In genomic region chr13:45472171-45472705, GRCh38 we compare ENCODE assay signal across 32 cellular contexts. TPM values are rescaled to one million over a fixed set of nuclear protein-coding genes. Genes with fewer than 3 reads are reported as not detected.
DNase-seq lines count a peak whose midpoint lies in the region; ATAC-seq, FAIRE-seq and TF ChIP-seq lines count a peak whose summit lies in the region.
"Had no signal": no experiment of that assay in that cellular context is flagged by ENCODE, and none has a peak within 500 bp of the region (broad histone marks: within the 10 kb centered on the region; RNA-seq: fewer than 3 reads in every experiment).

No MANE protein-coding gene starts in this region.

- no peak for FAIRE-seq in bronchial epithelial cell (lab: Jason Lieb, UNC)
- FAIRE-seq: G401.6, pancreas, small intestine had no signal

- H4K91ac ChIP-seq in IMR-90 (ENCODE audit: insufficient read depth, low read depth, low read length): no peak overlapping the region

- no peak for DNase-seq in activated CD4-positive, alpha-beta T cell treated with anti-CD3 and anti-CD28 coated beads, Interleukin-2, amount 10 ng/mL, durations not matched to agents 7 days and 5 days
- DNase-seq in activated CD4-positive, alpha-beta T cell treated with anti-CD3 and anti-CD28 coated beads for 1 hour: no peak
- DNase-seq in IMR-90 (peak; percentile 20), bronchial epithelial cell (ENCODE audit: low read depth) (peak; percentile 19), iris pigment epithelial cell (ENCODE audit: low read depth) (peak; percentile 63), HEK293T (ENCODE audit: extremely low spot score) (no peak), AG20443 (ENCODE audit: low spot score) (no peak)
- DNase-seq: 8988T; activated CD4-positive, alpha-beta T cell treated with anti-CD3 and anti-CD28 coated beads for 4 hours; activated gamma-delta T cell treated with Interleukin-2 at 50 U/mL for 16 hours; adrenal gland; GM23248; immature natural killer cell; left colon; mucosa of descending colon; NCI-H1092 treated with DMSO at 0.1 percent for 48 hours; NCI-H1930; NCI-H526; nephron progenitor cell; NK-92 treated with Interleukin-12 subunit alpha and Interleukin-12 subunit beta, amount 100 ng/mL, for 24 hours; pancreas; PC-9; Right ventricle myocardium superior; small intestine; stimulated activated naive CD4-positive, alpha-beta T cell treated with Interleukin-2 at 50 U/mL for 16 hours; T-helper 2 cell; uterus had no signal

- H3K14ac ChIP-seq in IMR-90 (replicated peaks; ENCODE audit: low read depth, low read length): no peak overlapping the region

- H3K4me2 ChIP-seq in IMR-90 (ENCODE audit: low read depth, low read length): no peak overlapping the region
- H3K4me2 ChIP-seq: PC-9 had no signal

- no peaks in the 10 kb centered on the region for H3K27me3 ChIP-seq in IMR-90 (ENCODE audit: control insufficient read depth, insufficient read depth, low read length)
- no peaks in the 10 kb centered on the region for H3K27me3 ChIP-seq in bronchial epithelial cell (ENCODE audit: control insufficient read depth, insufficient read depth, low read length)
- H3K27me3 ChIP-seq: adrenal gland, pancreas, uterus had no signal

- ATAC-seq in IMR-90 (ENCODE audit: low read depth): no peak
- ATAC-seq in activated T-helper 17 cell treated with anti-CD3 and anti-CD28 coated beads, Interleukin-2, amount 50 U/mL, for 72 hours (replicated peaks): no peak
- ATAC-seq: left colon, mucosa of descending colon, pancreas had no signal

- no peak overlapping the region for H3K4ac ChIP-seq in IMR-90 (ENCODE audit: low read depth, low read length)

- peaks cover 7% of the 10 kb centered on the region for H3K9me1 ChIP-seq in IMR-90 (ENCODE audit: insufficient read depth, low read length)

- peaks cover 17 to 66% of the 10 kb centered on the region in 2 experiments for H3K79me1 ChIP-seq in IMR-90 (ENCODE audit: low read depth in 1 of 2, low read length in 2 of 2)

- peaks cover 25% of the 10 kb centered on the region for H3K36me3 Mint-ChIP-seq in activated CD4-positive, alpha-beta T cell treated with anti-CD3 and anti-CD28 coated beads, Interleukin-2, amount 10 ng/mL, durations not matched to agents 7 days and 5 days (ENCODE audit: low read depth)
- H3K36me3 Mint-ChIP-seq in activated T-helper 17 cell treated with anti-CD3 and anti-CD28 coated beads, Interleukin-2, amount 50 U/mL, for 72 hours (ENCODE audit: low read depth): peaks cover 39% of the 10 kb centered on the region

- H3K9me3 Mint-ChIP-seq in activated CD4-positive, alpha-beta T cell treated with anti-CD3 and anti-CD28 coated beads, Interleukin-2, amount 10 ng/mL, durations not matched to agents 7 days and 5 days: no peaks in the 10 kb centered on the region
- H3K9me3 Mint-ChIP-seq in activated T-helper 17 cell treated with anti-CD3 and anti-CD28 coated beads, Interleukin-2, amount 50 U/mL, for 72 hours: no peaks in the 10 kb centered on the region
- H3K9me3 Mint-ChIP-seq: immature natural killer cell had no signal

- intact Hi-C loops in IMR-90 (cut with micrococcal nuclease): no loop called here

- H3K4me3 Mint-ChIP-seq in activated CD4-positive, alpha-beta T cell treated with anti-CD3 and anti-CD28 coated beads, Interleukin-2, amount 10 ng/mL, durations not matched to agents 7 days and 5 days: no peak overlapping the region
- no peak overlapping the region for H3K4me3 Mint-ChIP-seq in activated T-helper 17 cell treated with anti-CD3 and anti-CD28 coated beads, Interleukin-2, amount 50 U/mL, for 72 hours
- H3K4me3 Mint-ChIP-seq: CD14-positive monocyte, nephron progenitor cell had no signal

- no peak overlapping the region for H2BK5ac ChIP-seq in IMR-90 (ENCODE audit: low read depth, low read length, poor library complexity, severe bottlenecking)

- H2BK20ac ChIP-seq in IMR-90 (ENCODE audit: low read depth, low read length): no peak overlapping the region

- peaks cover 2% of the 10 kb centered on the region; the same call in 1 of the 2 replicates for H3K4me1 ChIP-seq in IMR-90 (ENCODE audit: control insufficient read depth, insufficient read depth, low read length)

- H3K27me3 Mint-ChIP-seq in activated CD4-positive, alpha-beta T cell treated with anti-CD3 and anti-CD28 coated beads, Interleukin-2, amount 10 ng/mL, durations not matched to agents 7 days and 5 days: no peaks in the 10 kb centered on the region
- no peaks in the 10 kb centered on the region for H3K27me3 Mint-ChIP-seq in activated T-helper 17 cell treated with anti-CD3 and anti-CD28 coated beads, Interleukin-2, amount 50 U/mL, for 72 hours
- H3K27me3 Mint-ChIP-seq: brain had no signal

- dilution Hi-C loops in IMR-90 (cut with HindIII; ENCODE audit: low sequenced_read_pairs, unreplicated experiment): no loop called here

- no peak overlapping the region for H3K56ac ChIP-seq in IMR-90 (ENCODE audit: extremely low read depth, insufficient read depth, low read length)

- H3K4me3 ChIP-seq in IMR-90 (ENCODE audit: insufficient read depth, low read depth, low read length) (no peak overlapping the region), bronchial epithelial cell (ENCODE audit: low read depth, low read length) (no peak overlapping the region)
- H3K4me3 ChIP-seq: adrenal gland, GM23248, mucosa of descending colon, pancreas, PC-9, thoracic aorta, uterus had no signal

- TF ChIP-seq CTCF in IMR-90 (conservative IDR thresholded peaks at IDR 0.05; ENCODE audit: low read depth, low read length) (no peak), bronchial epithelial cell (IDR thresholded peaks at IDR 0.05; ENCODE audit: insufficient read depth, low read length, severe bottlenecking) (no peak)

- peak overlapping the region; percentile 44 for H3K27ac Mint-ChIP-seq in activated CD4-positive, alpha-beta T cell treated with anti-CD3 and anti-CD28 coated beads, Interleukin-2, amount 10 ng/mL, durations not matched to agents 7 days and 5 days
- H3K27ac Mint-ChIP-seq in activated T-helper 17 cell treated with anti-CD3 and anti-CD28 coated beads, Interleukin-2, amount 50 U/mL, for 72 hours: no peak overlapping the region

- no peak overlapping the region for H2BK15ac ChIP-seq in IMR-90 (ENCODE audit: low read depth, low read length)

- no peak overlapping the region for H3K18ac ChIP-seq in IMR-90 (ENCODE audit: low read depth, low read length)

- no TSS peak for BruUV-seq in IMR-90 (replicated peaks; lab: Mats Ljungman, UMichigan)

- peaks cover 47% of the 10 kb centered on the region for H3K4me1 Mint-ChIP-seq in activated CD4-positive, alpha-beta T cell treated with anti-CD3 and anti-CD28 coated beads, Interleukin-2, amount 10 ng/mL, durations not matched to agents 7 days and 5 days
- H3K4me1 Mint-ChIP-seq in activated T-helper 17 cell treated with anti-CD3 and anti-CD28 coated beads, Interleukin-2, amount 50 U/mL, for 72 hours: peaks cover 37% of the 10 kb centered on the region

- no peak for TF ChIP-seq RAD21 in IMR-90 (IDR thresholded peaks at IDR 0.05; ENCODE audit: low read length)

- POLR2A ChIA-PET in activated CD4-positive, alpha-beta T cell treated with anti-CD3 and anti-CD28 coated beads, Interleukin-2, amount 10 ng/mL, durations not matched to agents 7 days and 5 days (lab: Charles Lee): no interaction called here
- POLR2A ChIA-PET in IMR-90 (lab: Charles Lee; ENCODE audit: unreplicated experiment): no interaction called here
- POLR2A ChIA-PET in HEK293T (lab: Yijun Ruan, JAX): no interaction called here

- H3K27ac ChIP-seq in IMR-90 (ENCODE audit: insufficient read depth, low read length): no peak overlapping the region
- H3K27ac ChIP-seq: adrenal gland, GM23248, pancreas, PC-9, thoracic aorta, uterus had no signal

- H2AK5ac ChIP-seq in IMR-90 (ENCODE audit: low read depth, low read length): no peak overlapping the region

- in situ Hi-C loops in IMR-90 (cut with MboI; ENCODE audit: low sequenced_read_pairs): loop anchor here (10.0 kb wide), 1 partner anchor 63 kb away; no protein-coding TSS in a partner anchor

- no peak overlapping the region for H4K8ac ChIP-seq in IMR-90 (ENCODE audit: low read depth in 2 of 2, low read length in 2 of 2)

- peaks cover 6% of the 10 kb centered on the region for H3K36me3 ChIP-seq in IMR-90 (ENCODE audit: control insufficient read depth, insufficient read depth, low read length)
- H3K36me3 ChIP-seq in bronchial epithelial cell (ENCODE audit: control insufficient read depth, insufficient read depth, low read length): no peaks in the 10 kb centered on the region
- H3K36me3 ChIP-seq: thoracic aorta, uterus had no signal

- H3K23ac ChIP-seq in IMR-90 (ENCODE audit: low read depth, low read length): no peak overlapping the region

- CTCF ChIA-PET in activated CD4-positive, alpha-beta T cell treated with anti-CD3 and anti-CD28 coated beads, Interleukin-2, amount 10 ng/mL, durations not matched to agents 7 days and 5 days (lab: Charles Lee): interaction anchor here (1.4 kb wide), 1 partner anchor 9 kb away, joined by 3 read pairs; no protein-coding TSS in a partner anchor
- CTCF ChIA-PET in IMR-90 (lab: Yijun Ruan, JAX): no interaction called here
- CTCF ChIA-PET in HEK293T (lab: Yijun Ruan, JAX): no interaction called here

- no peak overlapping the region for H2BK120ac ChIP-seq in IMR-90 (ENCODE audit: low read depth, low read length)

- no peak overlapping the region for H2AK9ac ChIP-seq in IMR-90 (replicated peaks; ENCODE audit: low read depth, low read length, poor library complexity)

- H4K5ac ChIP-seq in IMR-90 (ENCODE audit: low read depth, low read length): no peak overlapping the region

- peaks cover 72% of the 10 kb centered on the region for H4K20me1 ChIP-seq in IMR-90 (ENCODE audit: insufficient read depth, low read length)

- H3K9me3 ChIP-seq in IMR-90 (ENCODE audit: control insufficient read depth, insufficient read depth, low read length): no peaks in the 10 kb centered on the region
- H3K9me3 ChIP-seq: adrenal gland, mucosa of descending colon, pancreas, thoracic aorta, uterus had no signal

- H2AFZ ChIP-seq in IMR-90 (replicated peaks; ENCODE audit: low read length, poor library complexity): no peak overlapping the region
- H2AFZ ChIP-seq: GM23248, PC-9 had no signal

- TF ChIP-seq POLR2A in IMR-90 (IDR thresholded peaks at IDR 0.05; ENCODE audit: low read depth, low read length): no peak

- no peak overlapping the region for H3K9ac ChIP-seq in IMR-90 (ENCODE audit: low read depth, low read length)
- H3K9ac ChIP-seq: GM23248 had no signal

RNA-seq across cellular contexts. Expression of gene COG3, which starts 7.5 kb away (rescaled TPM):
- total RNA-seq in activated CD4-positive, alpha-beta T cell treated with anti-CD3 and anti-CD28 coated beads, Interleukin-2, amount 10 ng/mL, durations not matched to agents 7 days and 5 days: 10 to 100 TPM; 20.9 to 25.0 TPM
- total RNA-seq in IMR-90 (2012; rRNA removed): 31.9 and 34.2 TPM in 2 replicates
- polyA plus RNA-seq in IMR-90 (2012; rRNA removed): 20.4 and 21.7 TPM in 2 replicates
- 9.5 and 14.5 TPM in 2 replicates for polyA plus RNA-seq in IMR-90 (2012; cell fraction: cytosol; rRNA removed)
- polyA plus RNA-seq in IMR-90 (2012; cell fraction: nucleus; rRNA removed; ENCODE audit: low replicate concordance): 24.8 and 54.3 TPM in 2 replicates
- 42.2 and 47.4 TPM in 2 replicates for total RNA-seq in bronchial epithelial cell
- total RNA-seq in activated T-helper 17 cell treated with anti-CD3 and anti-CD28 coated beads, Interleukin-2, amount 50 U/mL, for 72 hours: 10 to 100 TPM; 22.5 to 24.4 TPM

RNA-seq across cellular contexts. Expression of gene SLC25A30, which starts 54.1 kb away (rescaled TPM):
- total RNA-seq in activated CD4-positive, alpha-beta T cell treated with anti-CD3 and anti-CD28 coated beads, Interleukin-2, amount 10 ng/mL, durations not matched to agents 7 days and 5 days: 10 to 100 TPM; 20.6 to 21.2 TPM
- 15.3 and 19.4 TPM in 2 replicates for total RNA-seq in IMR-90 (2012; rRNA removed)
- 8.9 and 9.9 TPM in 2 replicates for polyA plus RNA-seq in IMR-90 (2012; rRNA removed)
- polyA plus RNA-seq in IMR-90 (2012; cell fraction: cytosol; rRNA removed): 2.1 and 4.5 TPM in 2 replicates
- polyA plus RNA-seq in IMR-90 (2012; cell fraction: nucleus; rRNA removed; ENCODE audit: low replicate concordance): 1.4 and 9.6 TPM in 2 replicates
- total RNA-seq in bronchial epithelial cell: 13.8 and 18.4 TPM in 2 replicates
- 10 to 100 TPM; 13.6 to 20.5 TPM for total RNA-seq in activated T-helper 17 cell treated with anti-CD3 and anti-CD28 coated beads, Interleukin-2, amount 50 U/mL, for 72 hours

Comparison
In these comparisons a context has a peak if more than half of its experiments do, and no peak if none do; other contexts are left out.
1. DNase-seq: peak in IMR-90 (single experiment), bronchial epithelial cell (single experiment) and iris pigment epithelial cell (single experiment); none in activated CD4-positive, alpha-beta T cell treated with anti-CD3 and anti-CD28 coated beads, Interleukin-2, amount 10 ng/mL, durations not matched to agents 7 days and 5 days (single experiment), activated CD4-positive, alpha-beta T cell treated with anti-CD3 and anti-CD28 coated beads for 1 hour (single experiment), HEK293T (single experiment) and AG20443 (single experiment).